1 cellular context compared by ENCODE assay signal in the genomic region with DNA sequence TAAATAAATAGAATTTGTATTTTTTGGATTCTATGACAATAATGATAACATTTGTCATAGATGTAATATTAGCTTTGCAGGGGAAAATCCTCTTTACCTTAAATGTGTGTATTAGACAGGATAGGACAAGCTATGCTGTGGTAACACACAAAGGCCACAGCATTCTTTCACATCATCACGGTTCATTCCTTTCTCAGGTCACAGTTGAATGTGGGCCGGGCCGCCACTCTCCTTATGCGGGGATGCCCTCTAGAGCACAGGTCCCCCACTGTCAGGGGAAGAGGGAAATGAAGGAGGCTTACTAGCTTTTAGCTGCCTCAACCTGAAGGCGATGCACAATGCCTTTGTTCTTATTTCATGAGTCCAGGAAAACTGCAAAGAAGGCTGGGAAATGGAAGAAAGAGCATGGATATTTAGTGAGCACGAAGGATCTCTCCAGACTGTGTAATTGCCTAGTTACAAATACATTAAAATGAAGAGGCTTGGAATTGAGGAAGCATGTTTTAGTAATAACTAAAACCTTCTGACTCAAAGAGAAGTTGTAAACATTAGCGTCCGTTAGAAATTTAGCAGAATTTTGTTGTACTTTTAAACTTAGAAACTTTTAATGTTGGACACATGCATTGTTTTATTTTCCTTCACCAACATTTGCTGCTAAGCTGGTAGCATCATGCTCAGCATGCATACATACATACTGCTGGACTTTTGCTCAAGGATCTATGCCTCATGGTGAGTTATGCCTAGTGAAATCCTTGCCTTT.
TF ChIP-seq lines count a peak whose summit lies in the region.

No MANE protein-coding gene starts in this region.

TF ChIP-seq in A549, 52 proteins besides CTCF, POLR2A, EP300 and RAD21 (continued from another document):
- TF ChIP-seq, protein P1, sequence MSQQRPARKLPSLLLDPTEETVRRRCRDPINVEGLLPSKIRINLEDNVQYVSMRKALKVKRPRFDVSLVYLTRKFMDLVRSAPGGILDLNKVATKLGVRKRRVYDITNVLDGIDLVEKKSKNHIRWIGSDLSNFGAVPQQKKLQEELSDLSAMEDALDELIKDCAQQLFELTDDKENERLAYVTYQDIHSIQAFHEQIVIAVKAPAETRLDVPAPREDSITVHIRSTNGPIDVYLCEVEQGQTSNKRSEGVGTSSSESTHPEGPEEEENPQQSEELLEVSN (IDR thresholded peaks at IDR 0.05; ENCODE audit: borderline replicate concordance, low read depth) = no peak
